8 cellular contexts compared by ENCODE assay signal in the genomic region with DNA sequence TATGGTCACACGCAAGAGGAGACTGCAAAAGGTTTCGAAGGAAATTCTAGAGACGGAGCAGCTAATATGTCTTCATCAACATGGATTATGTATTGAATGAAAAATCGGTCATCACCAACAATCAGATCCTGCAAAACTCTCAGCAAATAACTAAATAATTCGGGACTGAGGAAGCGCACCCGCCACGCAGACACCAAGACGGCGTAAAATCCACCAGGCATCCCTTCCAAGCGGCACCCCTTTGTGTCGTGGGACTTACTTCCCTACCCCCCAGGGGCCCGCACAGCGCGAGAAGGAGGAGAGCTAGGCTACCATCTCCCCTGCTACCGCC. TPM values are rescaled to one million over a fixed set of nuclear protein-coding genes. Genes with fewer than 3 reads are reported as not detected.
A peak's percentile ranks its signal among the peaks of the same experiment; 100 is the strongest.
DNase-seq lines count a peak whose midpoint lies in the region; ATAC-seq and TF ChIP-seq lines count a peak whose summit lies in the region.

No MANE protein-coding gene starts in this region.

- H3K9me3 Mint-ChIP-seq in activated T-cell treated with anti-CD3 and anti-CD28 coated beads, Interleukin-2, amount 50 U/mL, for 4 hours = no peaks in the 10 kb centered on the region
- no peaks in the 10 kb centered on the region for H3K9me3 Mint-ChIP-seq in activated T-helper 2 cell treated with anti-CD3 and anti-CD28 coated beads, Interferon-gamma antibody, Interleukin-2, Interleukin-4, amounts not matched to agents 10 μg/mL and 5 μg/mL and 100 μg/mL, durations not matched to agents 14 hours and 24 hours and 36 hours

- no peaks in the 10 kb centered on the region for H3K27me3 ChIP-seq in left ventricle myocardium inferior (ENCODE audit: low read depth)
- H3K27me3 ChIP-seq in skeletal muscle satellite cell (ENCODE audit: control insufficient read depth, insufficient read depth, low read length) = no peaks in the 10 kb centered on the region

- intact Hi-C loops in activated T-helper 2 cell treated with anti-CD3 and anti-CD28 coated beads, Interferon-gamma antibody, Interleukin-2, Interleukin-4, amounts not matched to agents 10 μg/mL and 5 μg/mL and 100 μg/mL, durations not matched to agents 14 hours and 24 hours and 36 hours (cut with micrococcal nuclease) = loop anchor here (5.0 kb wide), 2 partner anchors 41 to 561 kb away; a partner anchor contains a TSS
- intact Hi-C loops in left ventricle myocardium inferior (cut with micrococcal nuclease) = no loop called here

- peak overlapping the region; percentile 92 for H3K27ac Mint-ChIP-seq in activated T-helper 2 cell treated with anti-CD3 and anti-CD28 coated beads, Interferon-gamma antibody, Interleukin-2, Interleukin-4, amounts not matched to agents 10 μg/mL and 5 μg/mL and 100 μg/mL, durations not matched to agents 14 hours and 24 hours and 36 hours

- H3K36me3 ChIP-seq in left ventricle myocardium inferior (no peaks in the 10 kb centered on the region), skeletal muscle satellite cell (ENCODE audit: insufficient read depth, low read length) (peaks cover 6% of the 10 kb centered on the region)

- no peaks in the 10 kb centered on the region for H3K27me3 Mint-ChIP-seq in activated T-cell treated with anti-CD3 and anti-CD28 coated beads, Interleukin-2, amount 50 U/mL, for 4 hours (ENCODE audit: low read depth)
- no peaks in the 10 kb centered on the region for H3K27me3 Mint-ChIP-seq in activated T-helper 2 cell treated with anti-CD3 and anti-CD28 coated beads, Interferon-gamma antibody, Interleukin-2, Interleukin-4, amounts not matched to agents 10 μg/mL and 5 μg/mL and 100 μg/mL, durations not matched to agents 14 hours and 24 hours and 36 hours (ENCODE audit: low read depth)

- peak overlapping the region; percentile 98 for H3K4me3 ChIP-seq in left ventricle myocardium inferior
- peak overlapping the region; percentile 96 for H3K4me3 ChIP-seq in skeletal muscle satellite cell (ENCODE audit: low read length)

- peak overlapping the region; percentile 89 for H3K27ac ChIP-seq in left ventricle myocardium inferior (replicated peaks)

- H3K4me1 ChIP-seq in left ventricle myocardium inferior (peaks cover 52% of the 10 kb centered on the region), skeletal muscle satellite cell (ENCODE audit: control insufficient read depth, insufficient read depth, low read length) (peaks cover 38% of the 10 kb centered on the region)

- H3K4me2 ChIP-seq in skeletal muscle satellite cell (ENCODE audit: low read length) = peak overlapping the region; percentile 85

- peaks cover 9% of the 10 kb centered on the region for H3K36me3 Mint-ChIP-seq in activated T-cell treated with anti-CD3 and anti-CD28 coated beads, Interleukin-2, amount 50 U/mL, for 4 hours (ENCODE audit: insufficient read depth)
- peaks cover 24% of the 10 kb centered on the region for H3K36me3 Mint-ChIP-seq in activated T-helper 2 cell treated with anti-CD3 and anti-CD28 coated beads, Interferon-gamma antibody, Interleukin-2, Interleukin-4, amounts not matched to agents 10 μg/mL and 5 μg/mL and 100 μg/mL, durations not matched to agents 14 hours and 24 hours and 36 hours (ENCODE audit: low read depth)

- H3K9ac ChIP-seq in skeletal muscle satellite cell (ENCODE audit: low read depth, low read length) = peak overlapping the region; percentile 92

- H3K4me1 Mint-ChIP-seq in activated T-cell treated with anti-CD3 and anti-CD28 coated beads, Interleukin-2, amount 50 U/mL, for 4 hours (ENCODE audit: low read depth) = peaks cover 51% of the 10 kb centered on the region
- peaks cover 52% of the 10 kb centered on the region for H3K4me1 Mint-ChIP-seq in activated T-helper 2 cell treated with anti-CD3 and anti-CD28 coated beads, Interferon-gamma antibody, Interleukin-2, Interleukin-4, amounts not matched to agents 10 μg/mL and 5 μg/mL and 100 μg/mL, durations not matched to agents 14 hours and 24 hours and 36 hours (ENCODE audit: low read depth)

- no peak for TF ChIP-seq CTCF in left ventricle myocardium inferior (IDR thresholded peaks at IDR 0.05; ENCODE audit: borderline replicate concordance)

- H3K4me3 Mint-ChIP-seq in activated T-cell treated with anti-CD3 and anti-CD28 coated beads, Interleukin-2, amount 50 U/mL, for 4 hours = peak overlapping the region; percentile 95
- peak overlapping the region; percentile 92 for H3K4me3 Mint-ChIP-seq in activated T-helper 2 cell treated with anti-CD3 and anti-CD28 coated beads, Interferon-gamma antibody, Interleukin-2, Interleukin-4, amounts not matched to agents 10 μg/mL and 5 μg/mL and 100 μg/mL, durations not matched to agents 14 hours and 24 hours and 36 hours (ENCODE audit: low read depth)

- DNase-seq in activated T-cell treated with anti-CD3 and anti-CD28 coated beads, Interleukin-2, amount 50 U/mL, for 4 hours = no peak
- no peak for DNase-seq in activated T-cell treated with anti-CD3 and anti-CD28 coated beads, Interleukin-2, amount 50 U/mL, for 1 hour
- DNase-seq in activated T-helper 2 cell treated with anti-CD3 and anti-CD28 coated beads, Interferon-gamma antibody, Interleukin-2, Interleukin-4, amounts not matched to agents 10 μg/mL and 5 μg/mL and 100 μg/mL, durations not matched to agents 14 hours and 24 hours and 36 hours (ENCODE audit: low spot score) = no peak
- no peak for DNase-seq in left ventricle myocardium inferior
- DNase-seq in NCI-H128 (lab: John Stamatoyannopoulos, UW; ENCODE audit: unreplicated experiment) = no peak

- H3K9me3 ChIP-seq in left ventricle myocardium inferior (replicated peaks) (no peaks in the 10 kb centered on the region), skeletal muscle satellite cell (replicated peaks; ENCODE audit: low read length) (no peaks in the 10 kb centered on the region)

- peak; percentile 68 to 69 for ATAC-seq in activated T-cell treated with anti-CD3 and anti-CD28 coated beads, Interleukin-2, amount 50 U/mL, for 4 hours
- ATAC-seq in HG03135 (IDR thresholded peaks at IDR 0.05; ENCODE audit: unreplicated experiment) (peak; percentile 43), HG02642 (IDR thresholded peaks at IDR 0.05; ENCODE audit: poor library complexity, unreplicated experiment) (no peak)

RNA-seq across cellular contexts. Expression of a gene that starts 0.7 kb away (rescaled TPM):
- total RNA-seq in activated T-cell treated with anti-CD3 and anti-CD28 coated beads, Interleukin-2, amount 50 U/mL, for 4 hours = 1 to 10 TPM; 3.2 to 4.8 (median 3.3) TPM
- 11.1 and 12.2 TPM in 2 replicates for total RNA-seq in activated T-helper 2 cell treated with anti-CD3 and anti-CD28 coated beads, Interferon-gamma antibody, Interleukin-2, Interleukin-4, amounts not matched to agents 10 μg/mL and 5 μg/mL and 100 μg/mL, durations not matched to agents 14 hours and 24 hours and 36 hours
- 13.4 TPM for total RNA-seq in left ventricle myocardium inferior
- 4.8 and 6.1 TPM in 2 replicates for total RNA-seq in skeletal muscle satellite cell (2012; rRNA removed)

RNA-seq across cellular contexts. Expression of a gene that starts 1.0 kb away (rescaled TPM):
- total RNA-seq in activated T-cell treated with anti-CD3 and anti-CD28 coated beads, Interleukin-2, amount 50 U/mL, for 4 hours = 10 to 100 TPM; 29.0 to 33.7 (median 31.2) TPM
- 52.2 and 54.0 TPM in 2 replicates for total RNA-seq in activated T-helper 2 cell treated with anti-CD3 and anti-CD28 coated beads, Interferon-gamma antibody, Interleukin-2, Interleukin-4, amounts not matched to agents 10 μg/mL and 5 μg/mL and 100 μg/mL, durations not matched to agents 14 hours and 24 hours and 36 hours
- 1.6 TPM for total RNA-seq in left ventricle myocardium inferior
- total RNA-seq in skeletal muscle satellite cell (2012; rRNA removed) = 4.4 and 4.6 TPM in 2 replicates

RNA-seq across cellular contexts. Expression of a gene that starts 30.3 kb away (rescaled TPM):
- 10 to 100 TPM; 12.8 to 15.1 (median 14.0) TPM for total RNA-seq in activated T-cell treated with anti-CD3 and anti-CD28 coated beads, Interleukin-2, amount 50 U/mL, for 4 hours
- total RNA-seq in activated T-helper 2 cell treated with anti-CD3 and anti-CD28 coated beads, Interferon-gamma antibody, Interleukin-2, Interleukin-4, amounts not matched to agents 10 μg/mL and 5 μg/mL and 100 μg/mL, durations not matched to agents 14 hours and 24 hours and 36 hours = 18.0 and 19.9 TPM in 2 replicates
- total RNA-seq in left ventricle myocardium inferior = 22.6 TPM
- total RNA-seq in skeletal muscle satellite cell (2012; rRNA removed) = 29.2 and 41.3 TPM in 2 replicates

Comparison
In these comparisons a context has a peak if more than half of its experiments do, and no peak if none do; other contexts are left out.
1. RNA of a gene that starts 1.0 kb away (total RNA-seq): 52.2 to 54.0 TPM in activated T-helper 2 cell treated with anti-CD3 and anti-CD28 coated beads, Interferon-gamma antibody, Interleukin-2, Interleukin-4, amounts not matched to agents 10 μg/mL and 5 μg/mL and 100 μg/mL, durations not matched to agents 14 hours and 24 hours and 36 hours and 29.0 to 33.7 TPM in activated T-cell treated with anti-CD3 and anti-CD28 coated beads, Interleukin-2, amount 50 U/mL, for 4 hours; 1.6 TPM in left ventricle myocardium inferior (single experiment); every median in the first group is over 10 times any median in the second.